Comparison of ENCODE assay signal across 9 cellular contexts in genomic region chr6:117463762-117464665, GRCh38. TPM values are rescaled to one million over a fixed set of nuclear protein-coding genes. Genes with fewer than 3 reads are reported as not detected.
DNase-seq lines count a peak whose midpoint lies in the region; FAIRE-seq and TF ChIP-seq lines count a peak whose summit lies in the region.
"Had no signal": no experiment of that assay in that cellular context is flagged by ENCODE, and none has a peak within 500 bp of the region (broad histone marks: within the 10 kb centered on the region; RNA-seq: fewer than 3 reads in every experiment).

No MANE protein-coding gene starts in this region.

- FAIRE-seq in bronchial epithelial cell (lab: Jason Lieb, UNC), result peak; percentile 62

- no peak for TF ChIP-seq CTCF in bronchial epithelial cell (IDR thresholded peaks at IDR 0.05; ENCODE audit: insufficient read depth, low read length, severe bottlenecking)

- H3K27me3 ChIP-seq in bronchial epithelial cell (ENCODE audit: control insufficient read depth, insufficient read depth, low read length), result no peaks in the 10 kb centered on the region

- peak; percentile 34 for DNase-seq in stimulated activated CD4-positive, alpha-beta T cell treated with anti-CD3 and anti-CD28 coated beads, Interleukin-15, amount 100 ng/mL, for 24 hours
- DNase-seq in stimulated activated CD4-positive, alpha-beta T cell treated with anti-CD3 and anti-CD28 coated beads, Interleukin-12 subunit alpha, Interleukin-12 subunit beta, amount 100 ng/mL, for 4 hours, result no peak
- peak; percentile 83 for DNase-seq in HT1080 (ENCODE audit: low read depth)
- DNase-seq in bronchial epithelial cell (ENCODE audit: low read depth), result peak; percentile 88
- DNase-seq in epidermal melanocyte (ENCODE audit: insufficient read length, low spot score), result no peak
- no peak for DNase-seq in H4 (ENCODE audit: low spot score)
- no peak for DNase-seq in NK-92 treated with Interleukin-12 subunit alpha and Interleukin-12 subunit beta, amount 100 ng/mL, for 24 hours (lab: John Stamatoyannopoulos, UW)
- DNase-seq in iPS-NIHi7 (ENCODE audit: extremely low spot score), result no peak

- no peaks in the 10 kb centered on the region for H3K36me3 ChIP-seq in bronchial epithelial cell (ENCODE audit: control insufficient read depth, insufficient read depth, low read length)

- no peak overlapping the region for H3K4me3 ChIP-seq in bronchial epithelial cell (ENCODE audit: low read depth, low read length)

RNA-seq across cellular contexts. Expression of gene DCBLD1, which starts 18.5 kb away (rescaled TPM):
- 29.5 and 30.7 TPM in 2 replicates for total RNA-seq in HT1080 (2014; rRNA removed; shearing (Covaris generic))
- polyA plus RNA-seq in HT1080 (2015; cell fraction: cytosol; rRNA removed), result 20.3 and 25.8 TPM in 2 replicates
- 38.8 and 55.1 TPM in 2 replicates for polyA plus RNA-seq in HT1080 (2015; cell fraction: nucleus; rRNA removed)
- total RNA-seq in bronchial epithelial cell, result 39.7 and 64.8 TPM in 2 replicates
- 17.3 and 28.6 TPM in 2 replicates for total RNA-seq in H4 (2014; rRNA removed; shearing (Covaris generic))

RNA-seq across cellular contexts. Expression of gene ROS1, which starts 38.3 kb away (rescaled TPM):
- 0.06 TPM in 1 of 2 replicates, not detected in the other for total RNA-seq in HT1080 (2014; rRNA removed; shearing (Covaris generic))
- polyA plus RNA-seq in HT1080 (2015; cell fraction: cytosol; rRNA removed), result 0.01 and 0.03 TPM in 2 replicates
- polyA plus RNA-seq in HT1080 (2015; cell fraction: nucleus; rRNA removed), result 0.06 and 0.10 TPM in 2 replicates
- 0.26 and 0.38 TPM in 2 replicates for total RNA-seq in bronchial epithelial cell
- total RNA-seq in H4 (2014; rRNA removed; shearing (Covaris generic)), result 0.12 and 0.70 TPM in 2 replicates
- total RNA-seq: HT-29 had no signal

Comparison
In these comparisons a context has a peak if more than half of its experiments do, and no peak if none do; other contexts are left out.
1. DNase-seq: peak in stimulated activated CD4-positive, alpha-beta T cell treated with anti-CD3 and anti-CD28 coated beads, Interleukin-15, amount 100 ng/mL, for 24 hours (single experiment), HT1080 (single experiment) and bronchial epithelial cell (single experiment); none in stimulated activated CD4-positive, alpha-beta T cell treated with anti-CD3 and anti-CD28 coated beads, Interleukin-12 subunit alpha, Interleukin-12 subunit beta, amount 100 ng/mL, for 4 hours (single experiment), epidermal melanocyte (single experiment), H4 (single experiment), NK-92 treated with Interleukin-12 subunit alpha and Interleukin-12 subunit beta, amount 100 ng/mL, for 24 hours (single experiment) and iPS-NIHi7 (single experiment).